1 cellular context compared by ENCODE assay signal in the genomic region with DNA sequence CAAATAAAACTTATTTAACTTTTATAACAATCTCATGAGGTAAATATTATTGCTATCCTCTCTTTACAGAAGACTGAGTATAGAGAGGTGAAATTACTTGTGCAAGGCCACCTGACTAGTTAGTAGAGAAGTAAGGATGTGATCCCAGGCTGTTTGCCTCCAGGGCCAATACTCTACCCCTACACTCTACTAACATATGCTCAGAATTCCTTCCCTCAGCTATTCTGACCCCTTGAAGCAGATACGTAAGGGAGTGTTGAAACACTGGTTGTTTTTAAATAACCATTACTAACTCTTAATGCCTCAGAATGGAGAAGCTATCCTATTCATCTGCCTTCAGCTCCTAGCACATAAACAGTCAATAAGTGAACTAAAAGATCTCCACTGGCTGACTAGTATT.
TF ChIP-seq lines count a peak whose summit lies in the region.

No MANE protein-coding gene starts in this region.

TF ChIP-seq in SK-N-SH treated with all-trans-retinoic acid at 6 μM for 48 hours, 23 proteins besides CTCF, POLR2A, EP300 and RAD21 (continued from another document):
- TF ChIP-seq ZNF8 (CRISPR knock-in tag; IDR thresholded peaks at IDR 0.05) (no peak), ISL1 (CRISPR knock-in tag; IDR thresholded peaks at IDR 0.05) (no peak), ESRRG (CRISPR knock-in tag; IDR thresholded peaks at IDR 0.05) (no peak)
